In the genomic region with DNA sequence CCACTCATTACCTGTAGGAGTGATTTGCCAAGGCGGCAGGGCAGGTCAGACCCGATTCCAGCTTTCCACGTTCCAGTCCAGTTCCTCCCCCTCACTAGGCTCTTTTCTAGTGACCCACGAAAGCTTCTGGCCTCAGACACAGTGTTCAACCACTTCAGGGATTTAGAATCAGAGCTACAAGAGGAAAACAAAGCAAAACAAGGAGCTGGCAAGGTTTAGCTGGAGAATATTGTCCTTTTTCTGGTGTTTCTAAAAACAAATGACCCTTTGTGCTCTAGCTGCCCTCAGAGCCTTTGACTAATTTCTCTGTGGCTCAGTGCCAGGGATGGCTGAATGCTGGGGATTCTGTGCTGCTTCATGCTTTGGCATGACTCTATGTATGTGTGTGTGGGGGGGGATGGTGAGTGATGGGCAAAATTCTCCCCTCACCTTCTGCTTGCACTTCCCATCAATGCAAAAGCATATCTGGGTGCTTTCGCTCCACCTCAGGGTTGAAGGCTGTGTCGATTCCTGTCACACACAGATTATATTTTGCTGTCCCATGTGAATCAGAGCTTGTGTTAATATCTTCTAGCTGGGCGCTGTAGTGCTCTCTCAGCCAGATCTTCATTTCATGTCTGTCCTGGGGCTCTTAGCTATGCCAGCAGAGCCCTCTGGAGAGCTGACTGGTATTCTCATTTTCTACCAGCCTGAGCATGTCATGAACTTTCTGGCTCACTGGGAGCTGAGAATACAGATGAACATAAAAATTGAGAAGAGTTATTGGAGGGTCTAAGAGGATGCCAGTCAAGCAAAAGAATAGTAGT, we compare ENCODE assay signal across 9 cellular contexts. TPM values are rescaled to one million over a fixed set of nuclear protein-coding genes. Genes with fewer than 3 reads are reported as not detected.
DNase-seq lines count a peak whose midpoint lies in the region; ATAC-seq and TF ChIP-seq lines count a peak whose summit lies in the region.
"Had no signal": no experiment of that assay in that cellular context is flagged by ENCODE, and none has a peak within 500 bp of the region (broad histone marks: within the 10 kb centered on the region; RNA-seq: fewer than 3 reads in every experiment).

No MANE protein-coding gene starts in this region.

- 72% methylated on average over 6 of the region's 7 CpGs for WGBS in right lobe of liver (ENCODE audit: insufficient coverage, low coverage, low lambda C conversion rate, missing lambda C conversion rate)

- no peak for TF ChIP-seq POLR2A in right lobe of liver (IDR thresholded peaks at IDR 0.05)
- TF ChIP-seq POLR2A in GM18505 (IDR thresholded peaks at IDR 0.05; ENCODE audit: borderline replicate concordance, extremely low read depth, insufficient read depth, insufficient read length): no peak

- no peaks in the 10 kb centered on the region for H3K9me3 ChIP-seq in right lobe of liver
- no peaks in the 10 kb centered on the region for H3K9me3 ChIP-seq in stomach smooth muscle (ENCODE audit: control insufficient read depth in 2 of 2, low read length in 2 of 2)

- H3K9ac ChIP-seq in stomach smooth muscle (ENCODE audit: low read length in 2 of 2): peak overlapping the region in 1 of 2 donors; percentile 19

- H3K27me3 ChIP-seq in right lobe of liver (no peaks in the 10 kb centered on the region), stomach smooth muscle (ENCODE audit: control insufficient read depth in 1 of 2, insufficient read depth in 2 of 2, low read length in 2 of 2) (no peaks in the 10 kb centered on the region)

- peaks cover 6% of the 10 kb centered on the region for H3K9me3 Mint-ChIP-seq in chondrocyte (ENCODE audit: low read depth)

- H3K36me3 ChIP-seq in right lobe of liver: no peaks in the 10 kb centered on the region
- H3K36me3 ChIP-seq in stomach smooth muscle (ENCODE audit: control insufficient read depth in 2 of 2, insufficient read depth in 2 of 2, low read length in 2 of 2): no peaks in the 10 kb centered on the region

- no peaks in the 10 kb centered on the region for H3K27me3 Mint-ChIP-seq in chondrocyte (ENCODE audit: low read depth)

- ATAC-seq in right lobe of liver (peak; percentile 67 to 85 (median 73)), GM18505 (IDR thresholded peaks at IDR 0.05; ENCODE audit: unreplicated experiment) (no peak), GM19023 (IDR thresholded peaks at IDR 0.05; ENCODE audit: unreplicated experiment) (no peak)

- DNase-seq in M059J (ENCODE audit: low read depth) (peak; percentile 91), chondrocyte (ENCODE audit: low spot score) (no peak), right lobe of liver (no peak), SHP77 treated with DMSO at 0.1 percent for 48 hours (lab: John Stamatoyannopoulos, UW) (no peak), NOMO-1 treated with dmso at 0.1 percent for 144 hours (lab: John Stamatoyannopoulos, UW; ENCODE audit: unreplicated experiment) (no peak)
- DNase-seq: activated CD4-positive, alpha-beta T cell treated with anti-CD3 and anti-CD28 coated beads for 48 hours had no signal

- H3K27ac Mint-ChIP-seq in chondrocyte (ENCODE audit: unreplicated experiment): peak overlapping the region; percentile 94

- intact Hi-C loops in right lobe of liver (cut with DNase I): no loop called here

- H3K27ac ChIP-seq in right lobe of liver: peak overlapping the region; percentile 27 to 50 (median 41)
- peak overlapping the region; percentile 41 for H3K27ac ChIP-seq in stomach smooth muscle (ENCODE audit: low read length)

- H3K4me1 Mint-ChIP-seq in chondrocyte (ENCODE audit: low read depth): peaks cover 56% of the 10 kb centered on the region

- no peaks in the 10 kb centered on the region for H3K36me3 Mint-ChIP-seq in chondrocyte (ENCODE audit: low read depth)

- TF ChIP-seq CTCF in chondrocyte (IDR thresholded peaks at IDR 0.05) (peak; percentile 43), right lobe of liver (IDR thresholded peaks at IDR 0.05) (no peak)

- H3K4me3 ChIP-seq in right lobe of liver (no peak overlapping the region), stomach smooth muscle (ENCODE audit: low read length in 2 of 2) (peak overlapping the region in 1 of 2 donors; percentile 44)

- H3K4me3 Mint-ChIP-seq in chondrocyte (ENCODE audit: unreplicated experiment): peak overlapping the region; percentile 26

- H3K4me1 ChIP-seq in right lobe of liver (no peaks in the 10 kb centered on the region), stomach smooth muscle (ENCODE audit: control insufficient read depth, insufficient read depth, low read length) (peaks cover 13% of the 10 kb centered on the region)

RNA-seq across cellular contexts. Expression of a gene that starts 19.3 kb away (rescaled TPM):
- total RNA-seq in M059J (2014; rRNA removed; shearing (Covaris generic)): 53.5 and 79.4 TPM in 2 replicates
- total RNA-seq in chondrocyte: 23.2 to 42.0 TPM (median 25.2 TPM) in 3 replicates
- total RNA-seq in right lobe of liver: 10 to 100 TPM in 4 of 6 experiments, 1 to 10 TPM in 2; 5.1 to 59.8 (median 26.2) TPM

Comparison
In these comparisons a context has a peak if more than half of its experiments do, and no peak if none do; other contexts are left out.
1. ATAC-seq: peak in right lobe of liver (4 of 4); none in GM18505 (single experiment) and GM19023 (single experiment).